8 cellular contexts compared by ENCODE assay signal in genomic region chr6:31399589-31400466, GRCh38. TPM values are rescaled to one million over a fixed set of nuclear protein-coding genes. Genes with fewer than 3 reads are reported as not detected.
DNase-seq lines count a peak whose midpoint lies in the region; ATAC-seq and TF ChIP-seq lines count a peak whose summit lies in the region.

No MANE protein-coding gene starts in this region.

- H3K4me1 ChIP-seq in liver (ENCODE audit: control insufficient read depth in 4 of 4, insufficient read depth in 4 of 4, low read length in 3 of 4), result peaks cover 8 to 43% (median 36%) of the 10 kb centered on the region in 4 donors

- TF ChIP-seq CTCF in GM20000 (IDR thresholded peaks at IDR 0.05; ENCODE audit: extremely low read depth, missing control alignments) (peak; percentile 94), liver (IDR thresholded peaks at IDR 0.05; ENCODE audit: low read depth, low read length, missing input control) (peak; percentile 78)
- TF ChIP-seq CTCF in activated CD8-positive, alpha-beta T cell treated with anti-CD3 and anti-CD28 coated beads for 36 hours (IDR thresholded peaks at IDR 0.05), result peak; percentile 84

- H3K9ac ChIP-seq in liver (ENCODE audit: low read depth in 1 of 2, low read length in 2 of 2), result peak overlapping the region; percentile 95 to 96

- peak overlapping the region; percentile 81 for H3K4me3 Mint-ChIP-seq in activated CD8-positive, alpha-beta T cell treated with anti-CD3 and anti-CD28 coated beads for 36 hours

- peak overlapping the region; percentile 97 for H3K27ac ChIP-seq in liver (ENCODE audit: low read depth in 1 of 2, low read length in 2 of 2)

- H3K4me1 Mint-ChIP-seq in activated CD8-positive, alpha-beta T cell treated with anti-CD3 and anti-CD28 coated beads for 36 hours (ENCODE audit: low read depth), result peaks cover 44% of the 10 kb centered on the region

- no peaks in the 10 kb centered on the region for H3K9me3 ChIP-seq in liver (ENCODE audit: control insufficient read depth in 4 of 4, low read length in 3 of 4)

- peaks cover 2% of the 10 kb centered on the region for H3K36me3 Mint-ChIP-seq in activated CD8-positive, alpha-beta T cell treated with anti-CD3 and anti-CD28 coated beads for 36 hours (ENCODE audit: low read depth)

- DNase-seq in Ammon's horn (ENCODE audit: low spot score) (peak; percentile 84), GM20000 (ENCODE audit: low spot score) (peak; percentile 69), NCI-H2196 treated with DMSO at 0.1 percent for 48 hours (lab: John Stamatoyannopoulos, UW; ENCODE audit: unreplicated experiment) (peak; percentile 65), ecto neural progenitor cell (ENCODE audit: low spot score) (peak; percentile 85)
- DNase-seq in activated CD8-positive, alpha-beta T cell treated with anti-CD3 and anti-CD28 coated beads for 36 hours, result peak; percentile 75
- peak; percentile 41 to 47 for DNase-seq in stimulated activated CD4-positive, alpha-beta T cell treated with anti-CD3 and anti-CD28 coated beads, Interleukin-1b, Interleukin-23, amount 100 ng/mL, for 4 hours (ENCODE audit: low read depth in 2 of 2)

- no peaks in the 10 kb centered on the region for H3K9me3 Mint-ChIP-seq in activated CD8-positive, alpha-beta T cell treated with anti-CD3 and anti-CD28 coated beads for 36 hours

- no peaks in the 10 kb centered on the region for H3K36me3 ChIP-seq in liver (ENCODE audit: control insufficient read depth in 4 of 4, insufficient read depth in 3 of 4, low read depth in 1 of 4, low read length in 3 of 4)

- peak; percentile 69 to 73 for TF ChIP-seq RAD21 in liver (IDR thresholded peaks at IDR 0.05)

- intact Hi-C loops in activated CD8-positive, alpha-beta T cell treated with anti-CD3 and anti-CD28 coated beads for 36 hours (cut with micrococcal nuclease), result no loop called here

- H3K27me3 Mint-ChIP-seq in activated CD8-positive, alpha-beta T cell treated with anti-CD3 and anti-CD28 coated beads for 36 hours, result no peaks in the 10 kb centered on the region

- peak overlapping the region; percentile 93 for H3K27ac Mint-ChIP-seq in activated CD8-positive, alpha-beta T cell treated with anti-CD3 and anti-CD28 coated beads for 36 hours

- under 1% methylated on average over 57 of the region's 57 CpGs for WGBS in liver

- peak; percentile 43 for ATAC-seq in activated CD8-positive, alpha-beta T cell treated with anti-CD3 and anti-CD28 coated beads for 36 hours
- ATAC-seq in HG03135 (IDR thresholded peaks at IDR 0.05; ENCODE audit: unreplicated experiment), result no peak

- no peaks in the 10 kb centered on the region for H3K27me3 ChIP-seq in liver (ENCODE audit: control insufficient read depth in 4 of 4, insufficient read depth in 4 of 4, low read length in 3 of 4)

- POLR2A ChIA-PET in activated CD8-positive, alpha-beta T cell treated with anti-CD3 and anti-CD28 coated beads for 36 hours (lab: Charles Lee), result interaction anchor here (0.6 to 1.1 kb wide), 9 partner anchors 23 to 471 kb away, joined by 3 read pairs; no protein-coding TSS in a partner anchor

- peak overlapping the region; percentile 56 to 78 (median 77) for H3K4me3 ChIP-seq in liver (ENCODE audit: low read depth in 1 of 3, low read length in 3 of 3)

- CTCF ChIA-PET in activated CD8-positive, alpha-beta T cell treated with anti-CD3 and anti-CD28 coated beads for 36 hours (lab: Charles Lee), result interaction anchor here (0.6 to 7.9 kb wide), 11 partner anchors 19 to 172 kb away, joined by 3 to 98 read pairs (median 5); partner anchors contain the start of gene DDX39B

TF ChIP-seq in liver, 16 proteins besides CTCF, POLR2A, EP300 and RAD21:
- TF ChIP-seq FOXA2 (IDR thresholded peaks at IDR 0.05) (no peak), HNF4G (IDR thresholded peaks at IDR 0.05) (no peak), SP1 (IDR thresholded peaks at IDR 0.05) (peak; percentile 31), MAX (IDR thresholded peaks at IDR 0.05) (peak; percentile 57), TAF1 (conservative IDR thresholded peaks at IDR 0.05) (no peak), NR2F2 (IDR thresholded peaks at IDR 0.05) (peak; percentile 38), RXRA (IDR thresholded peaks at IDR 0.05) (peak; percentile 44 to 70), YY1 (IDR thresholded peaks at IDR 0.05) (peak; percentile 82), EGR1 (IDR thresholded peaks at IDR 0.05; ENCODE audit: low read depth in 2 of 2) (peak; percentile 98 to 99), HNF4A (conservative IDR thresholded peaks at IDR 0.05) (no peak), FOXA1 (IDR thresholded peaks at IDR 0.05) (no peak), ZBTB33 (IDR thresholded peaks at IDR 0.05) (no peak), REST (IDR thresholded peaks at IDR 0.05) (peak; percentile 74), JUND (IDR thresholded peaks at IDR 0.05) (peak in 1 of 2 donors; percentile 20), ATF3 (IDR thresholded peaks at IDR 0.05) (no peak), GABPA (IDR thresholded peaks at IDR 0.05 in 1 of 2, conservative IDR thresholded peaks at IDR 0.05 in 1 of 2) (peak in 1 of 2 donors; percentile 71)

RNA-seq across cellular contexts. Expression of gene MICA, which starts 3.6 kb away (rescaled TPM):
- total RNA-seq in activated CD8-positive, alpha-beta T cell treated with anti-CD3 and anti-CD28 coated beads for 36 hours, result 1 to 10 TPM; 5.6 to 6.0 TPM
- 1 to 10 TPM; 3.3 to 9.1 TPM for total RNA-seq in liver
- polyA plus RNA-seq in liver, result 1 to 10 TPM; 3.2 to 5.0 TPM

RNA-seq across cellular contexts. Expression of gene HLA-B, which starts 42.8 kb away (rescaled TPM):
- total RNA-seq in activated CD8-positive, alpha-beta T cell treated with anti-CD3 and anti-CD28 coated beads for 36 hours, result 1,000 to 10,000 TPM; 2,892 to 2,968 TPM
- total RNA-seq in liver, result 100 to 1,000 TPM; 341 to 369 TPM
- 100 to 1,000 TPM; 464 to 864 TPM for polyA plus RNA-seq in liver

Comparison
In these comparisons a context has a peak if more than half of its experiments do, and no peak if none do; other contexts are left out.
1. RNA of gene HLA-B, which starts 42.8 kb away (total RNA-seq): 2,892 to 2,968 TPM in activated CD8-positive, alpha-beta T cell treated with anti-CD3 and anti-CD28 coated beads for 36 hours; 341 to 369 TPM in liver; every median in the first group is over 4 times any median in the second.
2. Peak in every context shown above with its lines, with median percentiles within 50 percentile points of each other: DNase-seq and CTCF ChIP-seq.